1 cellular context compared by ENCODE assay signal in genomic region chr10:73838827-73839226, GRCh38.
TF ChIP-seq lines count a peak whose summit lies in the region.

No MANE protein-coding gene starts in this region.

TF ChIP-seq in HCT116, 20 proteins besides CTCF, POLR2A, EP300 and RAD21 (continued from another document):
- no peak for TF ChIP-seq REST (IDR thresholded peaks at IDR 0.05; ENCODE audit: low read depth)
- no peak for TF ChIP-seq ZNF274 (IDR thresholded peaks at IDR 0.05; ENCODE audit: low read depth, low read length)
- no peak for TF ChIP-seq FOSL1 (IDR thresholded peaks at IDR 0.05; ENCODE audit: low read depth)
- TF ChIP-seq JUND (IDR thresholded peaks at IDR 0.05), result no peak
- TF ChIP-seq CBX3 (IDR thresholded peaks at IDR 0.05; ENCODE audit: low read depth), result no peak
- no peak for TF ChIP-seq EGR1 (IDR thresholded peaks at IDR 0.05; ENCODE audit: low read depth)
- TF ChIP-seq POLR2AphosphoS5 (IDR thresholded peaks at IDR 0.05; ENCODE audit: low read depth, low read length), result no peak
